Comparison of ENCODE assay signal across 9 cellular contexts in the genomic region with DNA sequence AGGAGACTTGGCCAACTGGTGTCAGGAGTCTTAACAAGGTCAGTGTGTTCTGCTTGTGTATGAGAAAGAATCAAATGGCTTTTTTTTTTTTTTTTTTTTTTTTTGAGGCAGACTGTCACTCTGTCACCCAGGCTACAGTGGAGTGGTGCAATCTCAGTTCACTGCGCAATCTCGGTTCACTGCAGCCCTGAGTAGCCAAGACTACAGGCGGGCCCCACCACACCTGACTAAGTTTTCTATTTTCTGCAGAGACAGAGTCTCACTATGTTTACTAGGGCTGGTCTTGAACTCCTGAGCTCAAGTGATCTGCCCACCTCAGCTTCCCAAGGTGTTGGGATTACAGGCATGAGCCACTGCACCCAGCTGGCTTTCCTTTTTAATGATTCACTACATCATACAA. TPM values are rescaled to one million over a fixed set of nuclear protein-coding genes. Genes with fewer than 3 reads are reported as not detected.
DNase-seq lines count a peak whose midpoint lies in the region; ATAC-seq, FAIRE-seq and TF ChIP-seq lines count a peak whose summit lies in the region.
"Had no signal": no experiment of that assay in that cellular context is flagged by ENCODE, and none has a peak within 500 bp of the region (broad histone marks: within the 10 kb centered on the region; RNA-seq: fewer than 3 reads in every experiment).

No MANE protein-coding gene starts in this region.

- H3K27ac ChIP-seq in GM12878 (ENCODE audit: control insufficient read depth, insufficient read depth) (0 out of 2 replicates have a peak overlapping the region, but pooled peaks have one; percentile 25), GM23248 (no peak overlapping the region)

- TF ChIP-seq CTCF in GM12878 (IDR thresholded peaks at IDR 0.05 in 2 of 3, conservative IDR thresholded peaks at IDR 0.05 in 1 of 3; ENCODE audit: control insufficient read depth in 2 of 3, extremely low read depth in 1 of 3, insufficient read depth in 1 of 3, low read depth in 3 of 3, low read length in 3 of 3) = no peak

- in situ Hi-C loops in GM12878 (cut with MboI) (no loop called here), GM23248 (cut with MboI) (no loop called here)

- no peaks in the 10 kb centered on the region for H3K9me2 ChIP-seq in GM23248 (ENCODE audit: insufficient read depth)

- ATAC-seq in HG02885 (IDR thresholded peaks at IDR 0.05; ENCODE audit: poor library complexity, unreplicated experiment) (peak; percentile 33), GM12878 (peak; percentile 55)

- H3K4me2 ChIP-seq in GM12878 (ENCODE audit: control insufficient read depth, insufficient read depth) (no peak overlapping the region), GM23248 (ENCODE audit: unreplicated experiment) (no peak overlapping the region)

- peak; percentile 47 for DNase-seq in activated CD4-positive, alpha-beta T cell treated with anti-CD3 and anti-CD28 coated beads for 1 hour
- DNase-seq in GM12878 (ENCODE audit: low read depth, low spot score) (no peak), NCI-H524 (lab: John Stamatoyannopoulos, UW) (no peak), middle frontal gyrus (ENCODE audit: extremely low spot score, low spot score) (no peak), GM23248 (no peak), DMS153 (lab: John Stamatoyannopoulos, UW) (no peak)
- peak; percentile 51 to 56 for DNase-seq in stimulated activated CD4-positive, alpha-beta T cell treated with anti-CD3 and anti-CD28 coated beads, Interleukin-4, amount 100 ng/mL, for 48 hours (ENCODE audit: low read depth in 2 of 2)
- DNase-seq: EL had no signal

- H2AFZ ChIP-seq in GM12878 (ENCODE audit: control insufficient read depth, low read depth, low read length) (no peak overlapping the region), GM23248 (no peak overlapping the region)

- POLR2A ChIA-PET in GM12878 (lab: Charles Lee) = interaction anchor here (0.6 to 3.2 kb wide), 5 partner anchors 29 to 842 kb away, joined by 3 to 17 read pairs (median 5); no protein-coding TSS in a partner anchor

- H4K20me1 ChIP-seq in GM12878 (ENCODE audit: control insufficient read depth, insufficient read depth) = no peaks in the 10 kb centered on the region
- H4K20me1 ChIP-seq in GM23248 (ENCODE audit: insufficient read depth) = no peaks in the 10 kb centered on the region

- peaks cover 38% of the 10 kb centered on the region for H3F3A ChIP-seq in GM23248 (ENCODE audit: insufficient read depth)

- H3K27me3 ChIP-seq in GM12878 (replicated peaks in 1 of 2; ENCODE audit: control insufficient read depth in 2 of 2, insufficient read depth in 2 of 2, low read length in 1 of 2) (no peaks in the 10 kb centered on the region), GM23248 (replicated peaks; ENCODE audit: insufficient read depth) (no peaks in the 10 kb centered on the region)

- no peaks in the 10 kb centered on the region; the same call in 2 of the 3 replicates for H3K9me3 ChIP-seq in GM12878 (replicated peaks; ENCODE audit: control insufficient read depth, insufficient read depth, low read length)
- no peaks in the 10 kb centered on the region for H3K9me3 ChIP-seq in GM23248 (ENCODE audit: low read depth)

- no peak for TF ChIP-seq RAD21 in GM12878 (IDR thresholded peaks at IDR 0.05; ENCODE audit: insufficient read depth, low read depth, low read length)

- H3K9ac ChIP-seq in GM12878 (ENCODE audit: control insufficient read depth, insufficient read depth, low read length) (no peak overlapping the region), GM23248 (no peak overlapping the region)

- RAD21 ChIA-PET in GM12878 (lab: Charles Lee; ENCODE audit: unreplicated experiment) = interaction anchor here (0.9 to 2.7 kb wide), 14 partner anchors 16 to 73 kb away, joined by 3 to 10 read pairs (median 4); no protein-coding TSS in a partner anchor

- no peak for FAIRE-seq in GM12878 (lab: Jason Lieb, UNC)

- H3K79me2 ChIP-seq in GM12878 (ENCODE audit: control insufficient read depth, insufficient read depth, low read length) = no peaks in the 10 kb centered on the region
- no peaks in the 10 kb centered on the region for H3K79me2 ChIP-seq in GM23248 (ENCODE audit: insufficient read depth)

- WGBS in GM12878 (ENCODE audit: insufficient coverage, insufficient replicate concordance, low lambda C conversion rate, missing lambda C conversion rate) = 21% methylated on average over 3 of the region's 3 CpGs
- 81 to 84% methylated on average over 3 of the region's 3 CpGs for WGBS in GM23248 (ENCODE audit: low coverage in 1 of 2, low lambda C conversion rate in 2 of 2, missing lambda C conversion rate in 2 of 2), 2 experiments

- no peaks in the 10 kb centered on the region for H3K36me3 ChIP-seq in GM12878 (ENCODE audit: control insufficient read depth in 2 of 2, insufficient read depth in 2 of 2, low read length in 1 of 2)
- no peaks in the 10 kb centered on the region for H3K36me3 ChIP-seq in GM23248 (ENCODE audit: low read depth)

- SMC1A ChIA-PET in GM12878 (lab: Charles Lee; ENCODE audit: uncharacterized antibody, unreplicated experiment) = interaction anchor here (0.6 to 15.1 kb wide), 10 partner anchors 9 to 668 kb away, joined by 3 to 238 read pairs (median 4); no protein-coding TSS in a partner anchor

- H3K4me1 ChIP-seq in GM12878 (ENCODE audit: control insufficient read depth, insufficient read depth, low read length) (peaks cover 18% of the 10 kb centered on the region), GM23248 (ENCODE audit: insufficient read depth) (peaks cover 47% of the 10 kb centered on the region)

- CTCF ChIA-PET in GM12878 (lab: Yijun Ruan, JAX) = interaction anchor here (1.0 to 2.4 kb wide), 4 partner anchors 31 to 67 kb away, joined by 3 to 9 read pairs (median 4); no protein-coding TSS in a partner anchor

- no peak for TF ChIP-seq POLR2A in GM12878 (IDR thresholded peaks at IDR 0.05; ENCODE audit: low read depth, low read length)

- H3K4me3 ChIP-seq in GM12878 = no peak overlapping the region
- no peak overlapping the region for H3K4me3 ChIP-seq in GM23248

- intact Hi-C loops in GM12878 (cut with micrococcal nuclease; ENCODE audit: unreplicated experiment) = loop anchor here (2.0 to 5.0 kb wide), 2 partner anchors 71 to 76 kb away; no protein-coding TSS in a partner anchor

- no peak for TF ChIP-seq EP300 in GM12878 (IDR thresholded peaks at IDR 0.05; ENCODE audit: borderline replicate concordance in 1 of 2, control insufficient read depth in 1 of 2, low read depth in 2 of 2, low read length in 2 of 2)

- BruUV-seq in GM12878 (replicated peaks; lab: Mats Ljungman, UMichigan) = no TSS peak

TF ChIP-seq in GM12878, 131 proteins besides CTCF, POLR2A, EP300 and RAD21:
- TF ChIP-seq SRF (IDR thresholded peaks at IDR 0.05; ENCODE audit: low read depth in 2 of 2, low read length in 2 of 2) = no peak
- TF ChIP-seq, protein P1, sequence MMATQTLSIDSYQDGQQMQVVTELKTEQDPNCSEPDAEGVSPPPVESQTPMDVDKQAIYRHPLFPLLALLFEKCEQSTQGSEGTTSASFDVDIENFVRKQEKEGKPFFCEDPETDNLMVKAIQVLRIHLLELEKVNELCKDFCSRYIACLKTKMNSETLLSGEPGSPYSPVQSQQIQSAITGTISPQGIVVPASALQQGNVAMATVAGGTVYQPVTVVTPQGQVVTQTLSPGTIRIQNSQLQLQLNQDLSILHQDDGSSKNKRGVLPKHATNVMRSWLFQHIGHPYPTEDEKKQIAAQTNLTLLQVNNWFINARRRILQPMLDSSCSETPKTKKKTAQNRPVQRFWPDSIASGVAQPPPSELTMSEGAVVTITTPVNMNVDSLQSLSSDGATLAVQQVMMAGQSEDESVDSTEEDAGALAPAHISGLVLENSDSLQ (IDR thresholded peaks at IDR 0.05) = peak; percentile 75
- peak; percentile 48; the same call in 1 of the 2 replicates for TF ChIP-seq ZNF384 (IDR thresholded peaks at IDR 0.05; ENCODE audit: borderline replicate concordance, low read depth, low read length)
TF ChIP-seq in GM12878: peak in this region for 2.

RNA-seq across cellular contexts. Expression of a gene that starts 3.0 kb away (rescaled TPM):
- 67.0 and 73.7 TPM in 2 replicates for total RNA-seq in GM12878 (2013; cell fraction: nucleolus; rRNA removed)
- total RNA-seq in GM12878 (2014; rRNA removed) = 0.73 and 1.7 TPM in 2 replicates
- total RNA-seq in GM12878 (2014; rRNA removed; fragmentation: Illumina TruSeq; extraction: Trizol) = 0.51 and 0.98 TPM in 2 replicates
- total RNA-seq in GM12878 (2021) = 1.3 and 1.5 TPM in 2 replicates
- polyA plus RNA-seq in GM12878 (2011; ENCODE audit: low read depth) = 0.28 TPM
- polyA plus RNA-seq in GM12878 (2011; rRNA removed) = 21.1 and 27.2 TPM in 2 replicates
- polyA plus RNA-seq in GM12878 (2011; cell fraction: cytosol; rRNA removed) = 20.7 and 30.0 TPM in 2 replicates
- polyA plus RNA-seq in GM12878 (2011; cell fraction: nucleus; rRNA removed) = 28.1 and 34.5 TPM in 2 replicates
- polyA plus RNA-seq in GM12878 (2012) = 0.61 and 1.1 TPM in 2 replicates
- polyA plus RNA-seq in GM12878 (2014; fragmentation: Illumina TruSeq; extraction: Trizol) = 1.3 and 2.1 TPM in 2 replicates
- under 1 TPM; 0.52 to 0.97 TPM for polyA plus RNA-seq in GM12878 (2014; fragmentation: Nextera tagmentation; extraction: Ambion mirVana)
- 0.40 and 0.63 TPM in 2 replicates for polyA plus RNA-seq in GM12878 (2014; rRNA removed)
- under 1 TPM; 0.62 to 0.63 TPM for polyA plus RNA-seq in GM12878 (2016; fragmentation: Nextera tagmentation; extraction: Ambion mirVana)
- 49.3 and 52.3 TPM in 2 replicates for polyA minus RNA-seq in GM12878 (2011; rRNA and poly(A)+ RNA removed)
- 11.5 and 11.7 TPM in 2 replicates for polyA minus RNA-seq in GM12878 (2011; cell fraction: cytosol; rRNA and poly(A)+ RNA removed)
- polyA minus RNA-seq in GM12878 (2011; cell fraction: nucleus; rRNA and poly(A)+ RNA removed) = 18.3 and 26.8 TPM in 2 replicates
- total RNA-seq in GM23248 (2014; rRNA removed; shearing (Covaris generic)) = 12.6 and 16.9 TPM in 2 replicates
- 10.9 and 13.9 TPM in 2 replicates for polyA plus RNA-seq in GM23248 (2016; fragmentation: Nextera tagmentation; extraction: Ambion mirVana)

Comparison
In these comparisons a context has a peak if more than half of its experiments do, and no peak if none do; other contexts are left out.
1. DNase-seq: peak in activated CD4-positive, alpha-beta T cell treated with anti-CD3 and anti-CD28 coated beads for 1 hour (single experiment) and stimulated activated CD4-positive, alpha-beta T cell treated with anti-CD3 and anti-CD28 coated beads, Interleukin-4, amount 100 ng/mL, for 48 hours (2 of 2); none in GM12878 (single experiment), NCI-H524 (0 of 2), middle frontal gyrus (single experiment), GM23248 (single experiment) and DMS153 (single experiment).